ENCODE assay signal across 10 cellular contexts in genomic region chr19:678791-679388, GRCh38. TPM values are rescaled to one million over a fixed set of nuclear protein-coding genes. Genes with fewer than 3 reads are reported as not detected.
DNase-seq lines count a peak whose midpoint lies in the region; ATAC-seq and TF ChIP-seq lines count a peak whose summit lies in the region.
"Had no signal": no experiment of that assay in that cellular context is flagged by ENCODE, and none has a peak within 500 bp of the region (broad histone marks: within the 10 kb centered on the region; RNA-seq: fewer than 3 reads in every experiment).

No MANE protein-coding gene starts in this region.

- no peaks in the 10 kb centered on the region for H3K9me3 ChIP-seq in CD4-positive, alpha-beta T cell (ENCODE audit: control insufficient read depth, low read length)

- peak overlapping the region; percentile 33 for H3K27ac Mint-ChIP-seq in CD4-positive, alpha-beta T cell
- no peak overlapping the region for H3K27ac Mint-ChIP-seq in neural crest cell (ENCODE audit: unreplicated experiment)

- no peak overlapping the region for H3K27ac ChIP-seq in CD4-positive, alpha-beta T cell (ENCODE audit: low read depth, low read length)
- peak overlapping the region; percentile 94 to 98 for H3K27ac ChIP-seq in coronary artery

- H3K4me3 Mint-ChIP-seq in CD4-positive, alpha-beta T cell = peak overlapping the region; percentile 76
- H3K4me3 Mint-ChIP-seq in neural crest cell = peak overlapping the region; percentile 83

- no peaks in the 10 kb centered on the region for H3K36me3 Mint-ChIP-seq in CD4-positive, alpha-beta T cell (ENCODE audit: low read depth)
- H3K36me3 Mint-ChIP-seq in neural crest cell (ENCODE audit: low read depth) = no peaks in the 10 kb centered on the region

- POLR2A ChIA-PET in CD4-positive, alpha-beta T cell (lab: Charles Lee) = interaction anchor here (1.2 to 4.4 kb wide), 3 partner anchors 16 to 97 kb away, joined by 3 to 45 read pairs (median 19); partner anchors contain the start of gene RNF126
- POLR2A ChIA-PET in HEK293T (lab: Yijun Ruan, JAX) = interaction anchor here (0.9 to 1.9 kb wide), 3 partner anchors 10 to 18 kb away, joined by 3 to 6 read pairs (median 3); partner anchors contain the start of gene RNF126

- H3K9me3 Mint-ChIP-seq in CD4-positive, alpha-beta T cell = no peaks in the 10 kb centered on the region
- no peaks in the 10 kb centered on the region for H3K9me3 Mint-ChIP-seq in neural crest cell

- intact Hi-C loops in CD4-positive, alpha-beta T cell (cut with DNase I, micrococcal nuclease) = no loop called here

- no peak for DNase-seq in CD4-positive, alpha-beta T cell
- DNase-seq in NB4 (ENCODE audit: low read depth) (no peak), coronary artery (ENCODE audit: low spot score) (no peak), neural crest cell (ENCODE audit: low read depth, low spot score) (no peak), iPS-NIHi11 (ENCODE audit: low spot score) (no peak), HEK293T (ENCODE audit: extremely low spot score) (no peak), NCI-H2107 (lab: John Stamatoyannopoulos, UW) (no peak)
- DNase-seq: activated CD4-positive, CD25-positive, alpha-beta regulatory T cell treated with anti-CD3 and anti-CD28 coated beads, Interleukin-2, amount 50 U/mL, for 72 hours had no signal

- CTCF ChIA-PET in CD4-positive, alpha-beta T cell (lab: Charles Lee) = interaction anchor here (1.0 to 2.7 kb wide), 4 partner anchors 55 to 173 kb away, joined by 4 to 14 read pairs (median 8); no protein-coding TSS in a partner anchor
- CTCF ChIA-PET in HEK293T (lab: Yijun Ruan, JAX) = interaction anchor here (0.8 kb wide), 1 partner anchor 16 kb away, joined by 3 read pairs; the partner anchor contains the start of gene RNF126

- H3K27me3 Mint-ChIP-seq in CD4-positive, alpha-beta T cell = peaks cover 14% of the 10 kb centered on the region
- peaks cover 38% of the 10 kb centered on the region for H3K27me3 Mint-ChIP-seq in neural crest cell (ENCODE audit: low read depth)

- peaks cover 5% of the 10 kb centered on the region for H3K4me1 Mint-ChIP-seq in CD4-positive, alpha-beta T cell (ENCODE audit: low read depth)
- peaks cover 16% of the 10 kb centered on the region for H3K4me1 Mint-ChIP-seq in neural crest cell

- TF ChIP-seq CTCF in CD4-positive, alpha-beta T cell (IDR thresholded peaks at IDR 0.05) = no peak
- TF ChIP-seq CTCF in NB4 (IDR thresholded peaks at IDR 0.05; ENCODE audit: low read depth, low read length) (no peak), coronary artery (IDR thresholded peaks at IDR 0.05) (no peak), neural crest cell (conservative IDR thresholded peaks at IDR 0.05) (no peak)

- ATAC-seq in CD4-positive, alpha-beta T cell (ENCODE audit: poor library complexity) = no peak
- no peak for ATAC-seq in HG03521 (IDR thresholded peaks at IDR 0.05; ENCODE audit: unreplicated experiment)

- peak overlapping the region; percentile 42 for H3K4me3 ChIP-seq in NB4 (ENCODE audit: low read depth, low read length)
- H3K4me3 ChIP-seq in coronary artery = peak overlapping the region; percentile 88

- peaks cover 27% of the 10 kb centered on the region for H3K27me3 ChIP-seq in CD4-positive, alpha-beta T cell (ENCODE audit: control insufficient read depth, insufficient read depth, low read length)

- no peak for TF ChIP-seq POLR2A in NB4 (IDR thresholded peaks at IDR 0.05; ENCODE audit: extremely low read depth, insufficient read length)

TF ChIP-seq in HEK293T, 16 proteins besides CTCF, POLR2A, EP300 and RAD21:
- TF ChIP-seq CTBP1 (IDR thresholded peaks at IDR 0.05; ENCODE audit: borderline replicate concordance) (no peak), TARDBP (IDR thresholded peaks at IDR 0.05) (no peak), ZNF384 (IDR thresholded peaks at IDR 0.05) (no peak), FOXM1 (IDR thresholded peaks at IDR 0.05; ENCODE audit: borderline replicate concordance) (no peak)

RNA-seq across cellular contexts. Expression of gene FSTL3, which starts 2.7 kb away (rescaled TPM):
- 1 to 10 TPM; 2.2 to 3.4 TPM for total RNA-seq in CD4-positive, alpha-beta T cell
- total RNA-seq in neural crest cell = 7.7 and 8.9 TPM in 2 replicates

RNA-seq across cellular contexts. Expression of gene RNF126, which starts 15.9 kb away (rescaled TPM):
- total RNA-seq in CD4-positive, alpha-beta T cell = 100 to 1,000 TPM; 112 to 119 TPM
- total RNA-seq in neural crest cell = 50.6 and 55.9 TPM in 2 replicates

RNA-seq across cellular contexts. Expression of gene PRSS57, which starts 16.4 kb away (rescaled TPM):
- not detected for total RNA-seq in CD4-positive, alpha-beta T cell
- total RNA-seq in neural crest cell = not detected in 2 replicates
- total RNA-seq: HT1080 had no signal

RNA-seq across cellular contexts. Expression of gene PALM, which starts 29.8 kb away (rescaled TPM):
- not detected for total RNA-seq in CD4-positive, alpha-beta T cell
- total RNA-seq in neural crest cell = 45.1 and 52.1 TPM in 2 replicates
- total RNA-seq: HT1080 had no signal

RNA-seq across cellular contexts. Expression of gene FGF22, which starts 39.2 kb away (rescaled TPM):
- total RNA-seq in CD4-positive, alpha-beta T cell = under 1 TPM; 0.42 to 0.49 TPM
- total RNA-seq in neural crest cell = 0.51 and 0.84 TPM in 2 replicates
- total RNA-seq: HT1080 had no signal
